ENCODE assay signal across 14 cellular contexts in genomic region chr3:66297260-66297863, GRCh38.
DNase-seq lines count a peak whose midpoint lies in the region; ATAC-seq and TF ChIP-seq lines count a peak whose summit lies in the region.
"Had no signal": no experiment of that assay in that cellular context is flagged by ENCODE, and none has a peak within 500 bp of the region (broad histone marks: within the 10 kb centered on the region; RNA-seq: fewer than 3 reads in every experiment).

No MANE protein-coding gene starts in this region.

- H3K27me3 ChIP-seq in Loucy (ENCODE audit: insufficient read depth, low read length, poor library complexity, severe bottlenecking) = no peaks in the 10 kb centered on the region
- H3K27me3 ChIP-seq: esophagus squamous epithelium, SJCRH30 had no signal

- no peaks in the 10 kb centered on the region for H3F3A ChIP-seq in Loucy (ENCODE audit: low read depth)

- ATAC-seq in GM19452 (IDR thresholded peaks at IDR 0.05; ENCODE audit: unreplicated experiment) = no peak

- H3K4me1 ChIP-seq in Loucy (ENCODE audit: insufficient read depth, low read length, poor library complexity, severe bottlenecking) = peaks cover 51% of the 10 kb centered on the region
- H3K4me1 ChIP-seq: prostate gland, SJCRH30 had no signal

- no peak overlapping the region for H3K4me3 ChIP-seq in Loucy (ENCODE audit: low read length, poor library complexity, severe bottlenecking)
- H3K4me3 ChIP-seq in cardiac fibroblast (replicated peaks in 1 of 2; ENCODE audit: low read depth in 2 of 2, low read length in 2 of 2) = no peak overlapping the region
- H3K4me3 ChIP-seq: esophagus squamous epithelium, left ventricle myocardium inferior, prostate gland, SJCRH30 had no signal

- no peak overlapping the region for H2AFZ ChIP-seq in Loucy (ENCODE audit: low read length)

- peak overlapping the region; percentile 46 for H3K4me2 ChIP-seq in Loucy (ENCODE audit: low read depth, low read length, poor library complexity, severe bottlenecking)

- no peaks in the 10 kb centered on the region for H4K20me1 ChIP-seq in Loucy (ENCODE audit: insufficient read depth, low read length, poor library complexity, severe bottlenecking)

- DNase-seq in AG20443 (ENCODE audit: low spot score) = peak; percentile 13
- peak; percentile 15 to 18 for DNase-seq in cardiac fibroblast (ENCODE audit: low read depth in 2 of 2)
- DNase-seq in lung microvascular endothelial cell (ENCODE audit: low read depth in 2 of 2) = peak; percentile 24 to 93
- no peak for DNase-seq in NCI-H1694 (lab: John Stamatoyannopoulos, UW)
- DNase-seq in KG1 (lab: John Stamatoyannopoulos, UW) = no peak
- DNase-seq in NCI-H146 treated with DMSO at 0.1 percent for 48 hours (lab: John Stamatoyannopoulos, UW; ENCODE audit: unreplicated experiment) = no peak
- DNase-seq: activated CD4-positive, CD25-positive, alpha-beta regulatory T cell treated with anti-CD3 and anti-CD28 coated beads, Interleukin-2, amount 50 U/mL, for 72 hours; COR-L47; esophagus squamous epithelium; left ventricle myocardium inferior; SJCRH30 had no signal

- no peaks in the 10 kb centered on the region for H3K36me3 ChIP-seq in Loucy (ENCODE audit: insufficient read depth, low read length)
- H3K36me3 ChIP-seq: esophagus squamous epithelium, left ventricle myocardium inferior, prostate gland, SJCRH30 had no signal

- H3K79me2 ChIP-seq in Loucy (ENCODE audit: insufficient read depth, low read length) = peaks cover 26% of the 10 kb centered on the region

- TF ChIP-seq CTCF in Loucy (conservative IDR thresholded peaks at IDR 0.05; ENCODE audit: low read length) (no peak), cardiac fibroblast (IDR thresholded peaks at IDR 0.05; ENCODE audit: low read depth, low read length) (no peak)

- H3K9me3 ChIP-seq in Loucy (ENCODE audit: insufficient read depth, low read depth, low read length) = no peaks in the 10 kb centered on the region
- H3K9me3 ChIP-seq: esophagus squamous epithelium, left ventricle myocardium inferior, prostate gland, SJCRH30 had no signal

- no peaks in the 10 kb centered on the region for H3K9me2 ChIP-seq in Loucy (replicated peaks; ENCODE audit: low read depth, low read length)

- H3K9ac ChIP-seq in Loucy (ENCODE audit: low read depth, low read length, poor library complexity, severe bottlenecking) = peak overlapping the region; percentile 24

Comparison
In these comparisons a context has a peak if more than half of its experiments do, and no peak if none do; other contexts are left out.
1. DNase-seq: peak in AG20443 (single experiment), cardiac fibroblast (2 of 2) and lung microvascular endothelial cell (2 of 2); none in NCI-H1694 (single experiment), KG1 (single experiment) and NCI-H146 treated with DMSO at 0.1 percent for 48 hours (single experiment).